1 cellular context compared by ENCODE assay signal in the genomic region with DNA sequence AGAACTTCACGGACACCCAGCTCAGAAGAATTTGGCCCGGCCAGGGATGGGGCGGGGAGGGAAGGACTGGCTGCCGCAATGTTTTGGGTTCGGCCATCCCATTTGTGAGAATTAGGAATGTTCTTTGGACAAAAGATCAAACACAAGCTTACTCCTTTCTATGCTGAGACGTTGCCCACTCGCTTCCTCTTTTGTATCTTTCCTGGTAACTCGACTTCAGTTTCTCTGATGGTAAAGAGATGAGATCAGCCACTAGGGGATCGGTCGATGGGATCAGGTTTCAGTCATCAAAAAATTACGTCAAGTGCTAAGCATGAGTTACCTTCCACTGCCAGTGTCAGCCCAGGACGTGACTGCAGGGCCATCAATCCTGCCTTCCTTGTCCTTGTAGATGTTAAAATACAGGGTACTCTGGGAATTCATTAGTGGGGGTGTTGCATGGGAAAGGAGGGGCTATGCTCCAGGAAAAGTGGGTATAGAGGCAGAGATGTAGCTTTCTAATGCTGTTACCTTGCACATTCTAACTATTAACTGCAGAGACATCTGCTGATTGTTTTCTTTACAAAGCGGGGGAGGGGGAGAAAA.
A peak's percentile ranks its signal among the peaks of the same experiment; 100 is the strongest.
TF ChIP-seq lines count a peak whose summit lies in the region.

No MANE protein-coding gene starts in this region.

TF ChIP-seq in K562, 482 proteins besides CTCF, POLR2A, EP300 and RAD21 (continued from another document and continues in another):
- TF ChIP-seq MNT (conservative IDR thresholded peaks at IDR 0.05) (0 out of 4 replicates have a peak, but pooled peaks of 1 of the 2 experiments have one; percentile 34), CTBP1 (IDR thresholded peaks at IDR 0.05; ENCODE audit: borderline replicate concordance) (peak; percentile 87), PHF8 (IDR thresholded peaks at IDR 0.05; ENCODE audit: borderline replicate concordance, low read length) (peak; percentile 9; the same call in 1 of the 2 replicates), SIX5 (IDR thresholded peaks at IDR 0.05; ENCODE audit: borderline replicate concordance in 1 of 2, insufficient read depth in 1 of 2, low read depth in 1 of 2, low read length in 2 of 2) (0 out of 4 replicates have a peak, but pooled peaks of 1 of the 2 experiments have one; percentile 14), HEY1 (CRISPR knock-in tag; IDR thresholded peaks at IDR 0.05; ENCODE audit: borderline replicate concordance) (no peak), SAP30 (IDR thresholded peaks at IDR 0.05; ENCODE audit: borderline replicate concordance, insufficient read depth, low read depth, low read length, poor library complexity, severe bottlenecking) (no peak), DPF2 (IDR thresholded peaks at IDR 0.05) (peak; percentile 88), ZNF592 (IDR thresholded peaks at IDR 0.05) (peak; percentile 90), SP1 (CRISPR knock-in tag; IDR thresholded peaks at IDR 0.05) (0 out of 2 replicates have a peak, but pooled peaks have one; percentile 28), SMARCE1 (IDR thresholded peaks at IDR 0.05) (peak; percentile 79), NONO (IDR thresholded peaks at IDR 0.05; ENCODE audit: low read depth in 2 of 2, low read length in 1 of 2) (no peak), HNRNPL (IDR thresholded peaks at IDR 0.05; ENCODE audit: low read depth, low read length) (no peak), TRIM24 (IDR thresholded peaks at IDR 0.05) (peak; percentile 17 to 61; a peak in 2 of 4 replicates), TBP (optimal IDR thresholded peaks at IDR 0.05; ENCODE audit: low read depth, low read length) (peak; percentile 49), TBL1XR1 (IDR thresholded peaks at IDR 0.05; ENCODE audit: low read length in 2 of 2) (0 out of 4 replicates have a peak, but pooled peaks of 1 of the 2 experiments have one; percentile 19), CXXC5 (CRISPR knock-in tag; IDR thresholded peaks at IDR 0.05) (peak; percentile 62), LEF1 (IDR thresholded peaks at IDR 0.05) (peak; percentile 92), L3MBTL2 (IDR thresholded peaks at IDR 0.05) (peak; percentile 74), ZNF311 (CRISPR knock-in tag; IDR thresholded peaks at IDR 0.05) (0 out of 2 replicates have a peak, but pooled peaks have one; percentile 15), RCOR1 (IDR thresholded peaks at IDR 0.05; ENCODE audit: borderline replicate concordance in 1 of 2, low read depth in 2 of 2, low read length in 2 of 2) (peak; percentile 20 to 72; a peak in 2 of 4 replicates), NEUROD1 (IDR thresholded peaks at IDR 0.05; ENCODE audit: borderline replicate concordance, low read depth, low read length, partially characterized antibody) (peak; percentile 73), ATF7 (IDR thresholded peaks at IDR 0.05) (peak; percentile 98), PHF20 (IDR thresholded peaks at IDR 0.05; ENCODE audit: partially characterized antibody) (peak; percentile 21), SAFB (IDR thresholded peaks at IDR 0.05; ENCODE audit: borderline replicate concordance, low read depth, low read length) (no peak), SMAD4 (CRISPR knock-in tag; conservative IDR thresholded peaks at IDR 0.05) (0 out of 2 replicates have a peak, but pooled peaks have one; percentile 38), HDAC1 (IDR thresholded peaks at IDR 0.05) (peak in 1 of 2 experiments; percentile 49; a peak in 1 of 4 replicates)
- TF ChIP-seq, protein P1, sequence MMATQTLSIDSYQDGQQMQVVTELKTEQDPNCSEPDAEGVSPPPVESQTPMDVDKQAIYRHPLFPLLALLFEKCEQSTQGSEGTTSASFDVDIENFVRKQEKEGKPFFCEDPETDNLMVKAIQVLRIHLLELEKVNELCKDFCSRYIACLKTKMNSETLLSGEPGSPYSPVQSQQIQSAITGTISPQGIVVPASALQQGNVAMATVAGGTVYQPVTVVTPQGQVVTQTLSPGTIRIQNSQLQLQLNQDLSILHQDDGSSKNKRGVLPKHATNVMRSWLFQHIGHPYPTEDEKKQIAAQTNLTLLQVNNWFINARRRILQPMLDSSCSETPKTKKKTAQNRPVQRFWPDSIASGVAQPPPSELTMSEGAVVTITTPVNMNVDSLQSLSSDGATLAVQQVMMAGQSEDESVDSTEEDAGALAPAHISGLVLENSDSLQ (IDR thresholded peaks at IDR 0.05), result peak; percentile 88
- TF ChIP-seq, protein P2, sequence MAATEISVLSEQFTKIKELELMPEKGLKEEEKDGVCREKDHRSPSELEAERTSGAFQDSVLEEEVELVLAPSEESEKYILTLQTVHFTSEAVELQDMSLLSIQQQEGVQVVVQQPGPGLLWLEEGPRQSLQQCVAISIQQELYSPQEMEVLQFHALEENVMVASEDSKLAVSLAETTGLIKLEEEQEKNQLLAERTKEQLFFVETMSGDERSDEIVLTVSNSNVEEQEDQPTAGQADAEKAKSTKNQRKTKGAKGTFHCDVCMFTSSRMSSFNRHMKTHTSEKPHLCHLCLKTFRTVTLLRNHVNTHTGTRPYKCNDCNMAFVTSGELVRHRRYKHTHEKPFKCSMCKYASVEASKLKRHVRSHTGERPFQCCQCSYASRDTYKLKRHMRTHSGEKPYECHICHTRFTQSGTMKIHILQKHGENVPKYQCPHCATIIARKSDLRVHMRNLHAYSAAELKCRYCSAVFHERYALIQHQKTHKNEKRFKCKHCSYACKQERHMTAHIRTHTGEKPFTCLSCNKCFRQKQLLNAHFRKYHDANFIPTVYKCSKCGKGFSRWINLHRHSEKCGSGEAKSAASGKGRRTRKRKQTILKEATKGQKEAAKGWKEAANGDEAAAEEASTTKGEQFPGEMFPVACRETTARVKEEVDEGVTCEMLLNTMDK (IDR thresholded peaks at IDR 0.05; ENCODE audit: borderline replicate concordance, insufficient read depth, low read depth, low read length, poor library complexity, severe bottlenecking), result peak; percentile 39
- TF ChIP-seq, protein P3, sequence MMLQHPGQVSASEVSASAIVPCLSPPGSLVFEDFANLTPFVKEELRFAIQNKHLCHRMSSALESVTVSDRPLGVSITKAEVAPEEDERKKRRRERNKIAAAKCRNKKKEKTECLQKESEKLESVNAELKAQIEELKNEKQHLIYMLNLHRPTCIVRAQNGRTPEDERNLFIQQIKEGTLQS (IDR thresholded peaks at IDR 0.05), result peak; percentile 87
- TF ChIP-seq, protein P3 (CRISPR knock-in tag; conservative IDR thresholded peaks at IDR 0.05), result no peak
- TF ChIP-seq, protein P4, sequence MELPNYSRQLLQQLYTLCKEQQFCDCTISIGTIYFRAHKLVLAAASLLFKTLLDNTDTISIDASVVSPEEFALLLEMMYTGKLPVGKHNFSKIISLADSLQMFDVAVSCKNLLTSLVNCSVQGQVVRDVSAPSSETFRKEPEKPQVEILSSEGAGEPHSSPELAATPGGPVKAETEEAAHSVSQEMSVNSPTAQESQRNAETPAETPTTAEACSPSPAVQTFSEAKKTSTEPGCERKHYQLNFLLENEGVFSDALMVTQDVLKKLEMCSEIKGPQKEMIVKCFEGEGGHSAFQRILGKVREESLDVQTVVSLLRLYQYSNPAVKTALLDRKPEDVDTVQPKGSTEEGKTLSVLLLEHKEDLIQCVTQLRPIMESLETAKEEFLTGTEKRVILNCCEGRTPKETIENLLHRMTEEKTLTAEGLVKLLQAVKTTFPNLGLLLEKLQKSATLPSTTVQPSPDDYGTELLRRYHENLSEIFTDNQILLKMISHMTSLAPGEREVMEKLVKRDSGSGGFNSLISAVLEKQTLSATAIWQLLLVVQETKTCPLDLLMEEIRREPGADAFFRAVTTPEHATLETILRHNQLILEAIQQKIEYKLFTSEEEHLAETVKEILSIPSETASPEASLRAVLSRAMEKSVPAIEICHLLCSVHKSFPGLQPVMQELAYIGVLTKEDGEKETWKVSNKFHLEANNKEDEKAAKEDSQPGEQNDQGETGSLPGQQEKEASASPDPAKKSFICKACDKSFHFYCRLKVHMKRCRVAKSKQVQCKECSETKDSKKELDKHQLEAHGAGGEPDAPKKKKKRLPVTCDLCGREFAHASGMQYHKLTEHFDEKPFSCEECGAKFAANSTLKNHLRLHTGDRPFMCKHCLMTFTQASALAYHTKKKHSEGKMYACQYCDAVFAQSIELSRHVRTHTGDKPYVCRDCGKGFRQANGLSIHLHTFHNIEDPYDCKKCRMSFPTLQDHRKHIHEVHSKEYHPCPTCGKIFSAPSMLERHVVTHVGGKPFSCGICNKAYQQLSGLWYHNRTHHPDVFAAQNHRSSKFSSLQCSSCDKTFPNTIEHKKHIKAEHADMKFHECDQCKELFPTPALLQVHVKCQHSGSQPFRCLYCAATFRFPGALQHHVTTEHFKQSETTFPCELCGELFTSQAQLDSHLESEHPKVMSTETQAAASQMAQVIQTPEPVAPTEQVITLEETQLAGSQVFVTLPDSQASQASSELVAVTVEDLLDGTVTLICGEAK (IDR thresholded peaks at IDR 0.05), result peak; percentile 23
- TF ChIP-seq, protein P4 (CRISPR knock-in tag; IDR thresholded peaks at IDR 0.05), result no peak
- TF ChIP-seq, protein P5, sequence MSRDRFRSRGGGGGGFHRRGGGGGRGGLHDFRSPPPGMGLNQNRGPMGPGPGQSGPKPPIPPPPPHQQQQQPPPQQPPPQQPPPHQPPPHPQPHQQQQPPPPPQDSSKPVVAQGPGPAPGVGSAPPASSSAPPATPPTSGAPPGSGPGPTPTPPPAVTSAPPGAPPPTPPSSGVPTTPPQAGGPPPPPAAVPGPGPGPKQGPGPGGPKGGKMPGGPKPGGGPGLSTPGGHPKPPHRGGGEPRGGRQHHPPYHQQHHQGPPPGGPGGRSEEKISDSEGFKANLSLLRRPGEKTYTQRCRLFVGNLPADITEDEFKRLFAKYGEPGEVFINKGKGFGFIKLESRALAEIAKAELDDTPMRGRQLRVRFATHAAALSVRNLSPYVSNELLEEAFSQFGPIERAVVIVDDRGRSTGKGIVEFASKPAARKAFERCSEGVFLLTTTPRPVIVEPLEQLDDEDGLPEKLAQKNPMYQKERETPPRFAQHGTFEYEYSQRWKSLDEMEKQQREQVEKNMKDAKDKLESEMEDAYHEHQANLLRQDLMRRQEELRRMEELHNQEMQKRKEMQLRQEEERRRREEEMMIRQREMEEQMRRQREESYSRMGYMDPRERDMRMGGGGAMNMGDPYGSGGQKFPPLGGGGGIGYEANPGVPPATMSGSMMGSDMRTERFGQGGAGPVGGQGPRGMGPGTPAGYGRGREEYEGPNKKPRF (IDR thresholded peaks at IDR 0.05; ENCODE audit: low read depth, low read length), result no peak
